Comparison of ENCODE assay signal across 8 cellular contexts in the genomic region with DNA sequence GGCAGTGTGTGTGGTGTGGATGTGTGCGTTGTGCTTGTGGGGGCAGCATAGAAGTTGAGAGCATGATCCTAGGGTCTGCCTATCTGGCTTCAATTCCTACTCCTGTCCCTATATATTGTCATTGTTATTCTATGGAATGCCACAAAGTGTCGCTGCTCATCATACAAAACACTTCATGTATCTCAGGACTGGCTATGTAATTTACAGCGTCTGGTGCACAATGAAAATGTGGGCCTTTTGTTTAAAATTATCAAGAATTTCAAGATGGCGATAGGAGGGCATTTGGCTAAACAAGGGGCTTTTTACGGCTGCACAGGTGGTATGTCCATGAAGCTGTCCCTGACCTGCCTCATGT. TPM values are rescaled to one million over a fixed set of nuclear protein-coding genes. Genes with fewer than 3 reads are reported as not detected.
DNase-seq lines count a peak whose midpoint lies in the region; ATAC-seq and TF ChIP-seq lines count a peak whose summit lies in the region.

No MANE protein-coding gene starts in this region.

- no peak overlapping the region for H3K4me3 Mint-ChIP-seq in activated T-cell treated with anti-CD3 and anti-CD28 coated beads, Interleukin-2, amount 50 U/mL, for 24 hours
- H3K4me3 Mint-ChIP-seq in activated CD4-positive, alpha-beta memory T cell treated with anti-CD3 and anti-CD28 coated beads, Interleukin-2, amount 10 ng/mL, durations not matched to agents 7 days and 5 days, result no peak overlapping the region

- peak; percentile 51 for TF ChIP-seq CTCF in GM10266 (IDR thresholded peaks at IDR 0.05; ENCODE audit: control insufficient read depth, insufficient read depth, low read depth, missing control alignments)

- POLR2A ChIA-PET in activated CD4-positive, alpha-beta memory T cell treated with anti-CD3 and anti-CD28 coated beads, Interleukin-2, amount 10 ng/mL, durations not matched to agents 7 days and 5 days (lab: Charles Lee), result no interaction called here

- H3K27me3 Mint-ChIP-seq in activated T-cell treated with anti-CD3 and anti-CD28 coated beads, Interleukin-2, amount 50 U/mL, for 24 hours, result peaks cover 30% of the 10 kb centered on the region
- peaks cover 11% of the 10 kb centered on the region for H3K27me3 Mint-ChIP-seq in activated CD4-positive, alpha-beta memory T cell treated with anti-CD3 and anti-CD28 coated beads, Interleukin-2, amount 10 ng/mL, durations not matched to agents 7 days and 5 days

- peak; percentile 50 for ATAC-seq in HG02759 (IDR thresholded peaks at IDR 0.05; ENCODE audit: unreplicated experiment)

- H3K4me1 Mint-ChIP-seq in activated T-cell treated with anti-CD3 and anti-CD28 coated beads, Interleukin-2, amount 50 U/mL, for 24 hours (ENCODE audit: low read depth), result peaks cover 6% of the 10 kb centered on the region
- no peaks in the 10 kb centered on the region for H3K4me1 Mint-ChIP-seq in activated CD4-positive, alpha-beta memory T cell treated with anti-CD3 and anti-CD28 coated beads, Interleukin-2, amount 10 ng/mL, durations not matched to agents 7 days and 5 days

- intact Hi-C loops in head of caudate nucleus (cut with DNase I), result no loop called here

- no peak overlapping the region for H3K27ac Mint-ChIP-seq in activated T-cell treated with anti-CD3 and anti-CD28 coated beads, Interleukin-2, amount 50 U/mL, for 24 hours
- no peak overlapping the region for H3K27ac Mint-ChIP-seq in activated CD4-positive, alpha-beta memory T cell treated with anti-CD3 and anti-CD28 coated beads, Interleukin-2, amount 10 ng/mL, durations not matched to agents 7 days and 5 days

- CTCF ChIA-PET in activated CD4-positive, alpha-beta memory T cell treated with anti-CD3 and anti-CD28 coated beads, Interleukin-2, amount 10 ng/mL, durations not matched to agents 7 days and 5 days (lab: Charles Lee), result interaction anchor here (0.8 kb wide), 1 partner anchor 46 kb away, joined by 4 read pairs; no protein-coding TSS in a partner anchor

- no peaks in the 10 kb centered on the region for H3K36me3 Mint-ChIP-seq in activated T-cell treated with anti-CD3 and anti-CD28 coated beads, Interleukin-2, amount 50 U/mL, for 24 hours (ENCODE audit: low read depth)
- no peaks in the 10 kb centered on the region for H3K36me3 Mint-ChIP-seq in activated CD4-positive, alpha-beta memory T cell treated with anti-CD3 and anti-CD28 coated beads, Interleukin-2, amount 10 ng/mL, durations not matched to agents 7 days and 5 days (ENCODE audit: low read depth)

- DNase-seq in GM10266 (ENCODE audit: extremely low spot score), result peak; percentile 22
- DNase-seq in NCI-H345 treated with DMSO at 0.1 percent for 48 hours (lab: John Stamatoyannopoulos, UW; ENCODE audit: unreplicated experiment), result peak; percentile 2
- peak; percentile 3 for DNase-seq in globus pallidus (ENCODE audit: low spot score)
- no peak for DNase-seq in HPDE6-E6E7 (ENCODE audit: extremely low spot score)
- DNase-seq in head of caudate nucleus, result no peak
- no peak for DNase-seq in activated T-cell treated with anti-CD3 and anti-CD28 coated beads, Interleukin-2, amount 50 U/mL, for 24 hours
- DNase-seq in activated CD4-positive, alpha-beta memory T cell treated with anti-CD3 and anti-CD28 coated beads, Interleukin-2, amount 10 ng/mL, durations not matched to agents 7 days and 5 days, result no peak

- H3K9me3 Mint-ChIP-seq in activated T-cell treated with anti-CD3 and anti-CD28 coated beads, Interleukin-2, amount 50 U/mL, for 24 hours, result no peaks in the 10 kb centered on the region
- H3K9me3 Mint-ChIP-seq in activated CD4-positive, alpha-beta memory T cell treated with anti-CD3 and anti-CD28 coated beads, Interleukin-2, amount 10 ng/mL, durations not matched to agents 7 days and 5 days, result no peaks in the 10 kb centered on the region

RNA-seq across cellular contexts. Expression of a gene that starts 3.4 kb away (rescaled TPM):
- not detected for total RNA-seq in activated CD4-positive, alpha-beta memory T cell treated with anti-CD3 and anti-CD28 coated beads, Interleukin-2, amount 10 ng/mL, durations not matched to agents 7 days and 5 days

RNA-seq across cellular contexts. Expression of a gene that starts 16.8 kb away (rescaled TPM):
- total RNA-seq in activated CD4-positive, alpha-beta memory T cell treated with anti-CD3 and anti-CD28 coated beads, Interleukin-2, amount 10 ng/mL, durations not matched to agents 7 days and 5 days, result not detected

RNA-seq across cellular contexts. Expression of a gene that starts 58.2 kb away (rescaled TPM):
- total RNA-seq in activated CD4-positive, alpha-beta memory T cell treated with anti-CD3 and anti-CD28 coated beads, Interleukin-2, amount 10 ng/mL, durations not matched to agents 7 days and 5 days, result 1 to 10 TPM; 8.5 to 9.6 TPM

Comparison
In these comparisons a context has a peak if more than half of its experiments do, and no peak if none do; other contexts are left out.
1. DNase-seq: peak in GM10266 (single experiment), NCI-H345 treated with DMSO at 0.1 percent for 48 hours (single experiment) and globus pallidus (single experiment); none in HPDE6-E6E7 (single experiment), head of caudate nucleus (0 of 42), activated T-cell treated with anti-CD3 and anti-CD28 coated beads, Interleukin-2, amount 50 U/mL, for 24 hours (single experiment) and activated CD4-positive, alpha-beta memory T cell treated with anti-CD3 and anti-CD28 coated beads, Interleukin-2, amount 10 ng/mL, durations not matched to agents 7 days and 5 days (single experiment).